Comparison of ENCODE assay signal across 25 cellular contexts in the genomic region with DNA sequence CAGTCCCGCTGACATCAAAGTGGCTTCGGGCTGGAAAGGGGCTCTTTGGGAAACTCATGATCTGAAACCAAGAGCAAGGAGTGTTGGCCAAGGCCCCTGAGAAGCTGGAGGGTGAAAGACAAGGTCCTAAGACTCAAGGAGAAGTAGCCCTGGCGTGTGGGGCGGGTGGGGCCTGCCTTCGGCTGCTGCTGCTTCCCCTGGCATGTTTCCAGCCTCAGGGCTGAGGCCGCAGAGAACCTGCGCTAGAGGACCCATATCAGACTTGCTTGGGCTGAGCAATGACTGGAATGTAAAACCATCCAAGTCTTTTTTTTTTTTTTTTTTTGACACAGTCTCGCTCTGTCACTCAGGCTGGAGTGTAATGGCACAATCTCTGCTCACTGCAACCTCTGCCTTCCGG.
"Had no signal": no experiment of that assay in that cellular context is flagged by ENCODE, and none has a peak within 500 bp of the region (broad histone marks: within the 10 kb centered on the region; RNA-seq: fewer than 3 reads in every experiment).

No MANE protein-coding gene starts in this region.

- H3K4me3 Mint-ChIP-seq: activated CD4-positive, alpha-beta T cell treated with anti-CD3 and anti-CD28 coated beads, Interleukin-2, amount 10 ng/mL, durations not matched to agents 7 days and 5 days; activated CD8-positive, alpha-beta T cell treated with anti-CD3 and anti-CD28 coated beads, Interleukin-2, amount 10 ng/mL, durations not matched to agents 7 days and 5 days; activated naive CD4-positive, alpha-beta T cell treated with anti-CD3 and anti-CD28 coated beads, Interleukin-2, amount 50 U/mL, for 24 hours; activated naive CD8-positive, alpha-beta T cell treated with anti-CD3 and anti-CD28 coated beads, Interleukin-2, amount 10 ng/mL, durations not matched to agents 7 days and 5 days; activated T-cell treated with anti-CD3 and anti-CD28 coated beads, Interleukin-2, amount 50 U/mL, for 24 hours; central memory CD8-positive, alpha-beta T cell had no signal

- H3K36me3 Mint-ChIP-seq: activated naive CD4-positive, alpha-beta T cell treated with anti-CD3 and anti-CD28 coated beads, Interleukin-2, amount 50 U/mL, for 24 hours; activated naive CD8-positive, alpha-beta T cell treated with anti-CD3 and anti-CD28 coated beads, Interleukin-2, amount 10 ng/mL, durations not matched to agents 7 days and 5 days had no signal

- H3K27me3 Mint-ChIP-seq: activated naive CD4-positive, alpha-beta T cell treated with anti-CD3 and anti-CD28 coated beads, Interleukin-2, amount 50 U/mL, for 24 hours; activated naive CD8-positive, alpha-beta T cell treated with anti-CD3 and anti-CD28 coated beads, Interleukin-2, amount 10 ng/mL, durations not matched to agents 7 days and 5 days had no signal

- H3K27ac Mint-ChIP-seq: activated CD4-positive, alpha-beta T cell treated with anti-CD3 and anti-CD28 coated beads, Interleukin-2, amount 10 ng/mL, durations not matched to agents 7 days and 5 days; activated CD8-positive, alpha-beta T cell treated with anti-CD3 and anti-CD28 coated beads, Interleukin-2, amount 10 ng/mL, durations not matched to agents 7 days and 5 days; activated naive CD4-positive, alpha-beta T cell treated with anti-CD3 and anti-CD28 coated beads, Interleukin-2, amount 50 U/mL, for 24 hours; activated naive CD8-positive, alpha-beta T cell treated with anti-CD3 and anti-CD28 coated beads, Interleukin-2, amount 10 ng/mL, durations not matched to agents 7 days and 5 days; activated T-cell treated with anti-CD3 and anti-CD28 coated beads, Interleukin-2, amount 50 U/mL, for 24 hours; activated T-helper 2 cell treated with anti-CD3 and anti-CD28 coated beads, Interferon-gamma antibody, Interleukin-2, Interleukin-4, amounts not matched to agents 10 μg/mL and 5 μg/mL and 100 μg/mL, durations not matched to agents 14 hours and 24 hours and 36 hours had no signal

- H3K27ac ChIP-seq: brain microvascular endothelial cell had no signal

- H3K4me1 Mint-ChIP-seq: activated CD4-positive, alpha-beta T cell treated with anti-CD3 and anti-CD28 coated beads, Interleukin-2, amount 10 ng/mL, durations not matched to agents 7 days and 5 days; activated naive CD4-positive, alpha-beta T cell treated with anti-CD3 and anti-CD28 coated beads, Interleukin-2, amount 50 U/mL, for 24 hours; activated naive CD8-positive, alpha-beta T cell treated with anti-CD3 and anti-CD28 coated beads, Interleukin-2, amount 10 ng/mL, durations not matched to agents 7 days and 5 days; central memory CD8-positive, alpha-beta T cell had no signal

- H3K36me3 ChIP-seq: brain microvascular endothelial cell had no signal

- H3K9me3 Mint-ChIP-seq: activated CD4-positive, alpha-beta T cell treated with anti-CD3 and anti-CD28 coated beads, Interleukin-2, amount 10 ng/mL, durations not matched to agents 7 days and 5 days; activated naive CD4-positive, alpha-beta T cell treated with anti-CD3 and anti-CD28 coated beads, Interleukin-2, amount 50 U/mL, for 24 hours; activated naive CD8-positive, alpha-beta T cell treated with anti-CD3 and anti-CD28 coated beads, Interleukin-2, amount 10 ng/mL, durations not matched to agents 7 days and 5 days; activated T-cell treated with anti-CD3 and anti-CD28 coated beads, Interleukin-2, amount 50 U/mL, for 24 hours; activated T-helper 2 cell treated with anti-CD3 and anti-CD28 coated beads, Interferon-gamma antibody, Interleukin-2, Interleukin-4, amounts not matched to agents 10 μg/mL and 5 μg/mL and 100 μg/mL, durations not matched to agents 14 hours and 24 hours and 36 hours; central memory CD8-positive, alpha-beta T cell had no signal

- H3K27me3 ChIP-seq: brain microvascular endothelial cell had no signal

- DNase-seq: activated CD4-positive, alpha-beta T cell treated with anti-CD3 and anti-CD28 coated beads, Interleukin-2, amount 10 ng/mL, durations not matched to agents 7 days and 5 days; activated CD4-positive, alpha-beta T cell treated with anti-CD3 and anti-CD28 coated beads, Interleukin-2, amount 50 U/mL, for 48 hours; activated CD8-positive, alpha-beta T cell treated with anti-CD3 and anti-CD28 coated beads, Interleukin-2, amount 10 ng/mL, durations not matched to agents 7 days and 5 days; activated gamma-delta T cell; activated naive CD4-positive, alpha-beta T cell treated with Interleukin-2 at 50 U/mL for 16 hours; activated naive CD8-positive, alpha-beta T cell treated with anti-CD3 and anti-CD28 coated beads, Interleukin-2, amount 10 ng/mL, durations not matched to agents 7 days and 5 days; activated T-cell treated with anti-CD3 and anti-CD28 coated beads, Interleukin-2, amount 50 U/mL, for 24 hours; anterior cingulate cortex; brain microvascular endothelial cell; Karpas-422; KBM-7; NCI-H1105; NCI-H1417 treated with DMSO at 0.1 percent for 48 hours; NCI-H187 treated with DMSO at 0.1 percent for 48 hours; NCI-H2081 treated with DMSO at 0.1 percent for 48 hours; NCI-H345; NCI-H524 treated with DMSO at 0.1 percent for 48 hours; SHP77 treated with DMSO at 0.1 percent for 48 hours; SW 1271; T-helper 1 cell; T-helper 2 cell; T-helper 9 cell had no signal
